8 cellular contexts compared by ENCODE assay signal in genomic region chr6:110415297-110415916, GRCh38. TPM values are rescaled to one million over a fixed set of nuclear protein-coding genes. Genes with fewer than 3 reads are reported as not detected.
A peak's percentile ranks its signal among the peaks of the same experiment; 100 is the strongest.
DNase-seq lines count a peak whose midpoint lies in the region; ATAC-seq, FAIRE-seq and TF ChIP-seq lines count a peak whose summit lies in the region.

Gene DDO (minus strand): TSS chr6:110415575. CDS start chr6:110413462, 2,113 bp downstream.

- TF ChIP-seq CTCF in fibroblast of the aortic adventitia (IDR thresholded peaks at IDR 0.05; ENCODE audit: insufficient read depth, low read length) (no peak), omental fat pad (IDR thresholded peaks at IDR 0.05) (no peak)

- H3K4me3 ChIP-seq in fibroblast of the aortic adventitia (ENCODE audit: low read depth, low read length): peak within 1 kb of the TSS; percentile 46
- no peak within 1 kb of the TSS for H3K4me3 ChIP-seq in H7 (ENCODE audit: insufficient read depth, low read depth, low read length)

- no peak for FAIRE-seq in GM19239 (lab: Jason Lieb, UNC)

- no peaks in the 10 kb centered on the region for H3K36me3 ChIP-seq in H7 (replicated peaks; ENCODE audit: control insufficient read depth, insufficient read depth, low read length)

- no peaks in the 10 kb centered on the region for H3K27me3 ChIP-seq in H7 (ENCODE audit: control insufficient read depth, insufficient read depth, low read length)

- DNase-seq in GM19239 (ENCODE audit: insufficient read length, low spot score) (peak; percentile 24), SK-MEL-5 (ENCODE audit: low read depth, low spot score) (peak; percentile 52), fibroblast of the aortic adventitia (ENCODE audit: low read depth) (peak; percentile 62), omental fat pad (ENCODE audit: low spot score) (peak; percentile 44), H7 (no peak), activated gamma-delta T cell treated with Interleukin-2 at 50 U/mL for 16 hours (no peak)
- no peak for DNase-seq in stimulated activated CD4-positive, alpha-beta T cell treated with anti-CD3 and anti-CD28 coated beads, Interleukin-15, amount 100 ng/mL, for 24 hours

- ATAC-seq in omental fat pad (ENCODE audit: low FRiP score) (peak; percentile 92), GM18502 (IDR thresholded peaks at IDR 0.05; ENCODE audit: poor library complexity, unreplicated experiment) (no peak)

- in situ Hi-C loops in SK-MEL-5 (cut with HindIII; ENCODE audit: low pct_unique_long_range_greater_than_20kb, low sequenced_read_pairs): no loop called here

RNA-seq across cellular contexts. Expression of gene DDO, which starts in this region (rescaled TPM):
- 1.7 and 2.3 TPM in 2 replicates for total RNA-seq in SK-MEL-5 (2014; rRNA removed; shearing (Covaris generic))
- polyA plus RNA-seq in SK-MEL-5 (2015; cell fraction: cytosol; rRNA removed): 0.89 and 1.7 TPM in 2 replicates
- 0.89 and 4.8 TPM in 2 replicates for polyA plus RNA-seq in SK-MEL-5 (2015; cell fraction: nucleus; rRNA removed)
- 1.3 and 2.3 TPM in 2 replicates for total RNA-seq in fibroblast of the aortic adventitia (ENCODE audit: low replicate concordance)
- total RNA-seq in omental fat pad: 1 to 10 TPM; 2.4 to 7.6 (median 2.6) TPM
- total RNA-seq in H7 (2014; rRNA removed; shearing (Covaris generic)): not detected in 2 replicates

Comparison
In these comparisons a context has a peak if more than half of its experiments do, and no peak if none do; other contexts are left out.
1. DNase-seq: peak in GM19239 (single experiment), SK-MEL-5 (single experiment), fibroblast of the aortic adventitia (single experiment) and omental fat pad (single experiment); none in stimulated activated CD4-positive, alpha-beta T cell treated with anti-CD3 and anti-CD28 coated beads, Interleukin-15, amount 100 ng/mL, for 24 hours (single experiment), H7 (single experiment) and activated gamma-delta T cell treated with Interleukin-2 at 50 U/mL for 16 hours (single experiment).